In genomic region chr7:6857714-6858314, GRCh38 we compare ENCODE assay signal across 7 cellular contexts. TPM values are rescaled to one million over a fixed set of nuclear protein-coding genes. Genes with fewer than 3 reads are reported as not detected.
DNase-seq lines count a peak whose midpoint lies in the region; ATAC-seq and TF ChIP-seq lines count a peak whose summit lies in the region.
"Not testable (repeated sequence)": the region's sequence is repeated elsewhere in the genome, so short reads cannot be mapped to it uniquely, and the experiment has no call there.

No MANE protein-coding gene starts in this region.

- H3K27ac ChIP-seq in SJCRH30, left lung: not testable (repeated sequence)

- not testable (repeated sequence) for ATAC-seq in left lung

- intact Hi-C loops in left lung (cut with DNase I), result not testable (repeated sequence)

- TF ChIP-seq POLR2A in NB4 (IDR thresholded peaks at IDR 0.05; ENCODE audit: extremely low read depth, insufficient read length), result not testable (repeated sequence)

- not testable (repeated sequence) for H3K27me3 ChIP-seq in SJCRH30
- peaks cover 0 to 31% of the 10 kb centered on the region in 2 donors for H3K27me3 ChIP-seq in left lung

- not testable (repeated sequence) for H3K36me3 ChIP-seq in SJCRH30, left lung

- not testable (repeated sequence) for H3K4me3 ChIP-seq in NB4 (ENCODE audit: low read depth, low read length); SJCRH30; left lung

- H3K4me1 ChIP-seq in SJCRH30, left lung: not testable (repeated sequence)

- H3K9me3 ChIP-seq in SJCRH30 (replicated peaks); left lung: not testable (repeated sequence)

- DNase-seq in GM03348 (ENCODE audit: low spot score), result peak; percentile 45
- DNase-seq in NB4 (ENCODE audit: low read depth), result peak; percentile 74
- peak; percentile 69 to 71 for DNase-seq in SJCRH30
- peak; percentile 69 for DNase-seq in activated T-cell treated with anti-CD3 and anti-CD28 coated beads for 48 hours (ENCODE audit: low read depth)
- DNase-seq in effector CD4-positive, alpha-beta T cell, result peak; percentile 54
- DNase-seq in left lung, result peak; percentile 62 to 88
- peak; percentile 57 to 68 for DNase-seq in stimulated activated CD4-positive, alpha-beta T cell treated with anti-CD3 and anti-CD28 coated beads, Interleukin-15, amount 100 ng/mL, for 1 hour (ENCODE audit: low read depth in 1 of 2, low spot score in 1 of 2)

- peak; percentile 62 for TF ChIP-seq CTCF in NB4 (IDR thresholded peaks at IDR 0.05; ENCODE audit: low read depth, low read length)
- TF ChIP-seq CTCF in left lung (IDR thresholded peaks at IDR 0.05), result peak; percentile 73 to 87

RNA-seq across cellular contexts. Expression of gene CCZ1B, which starts 31.7 kb away (rescaled TPM):
- total RNA-seq in SJCRH30 (2014; rRNA removed; shearing (Covaris generic)), result 73.7 and 85.5 TPM in 2 replicates
- total RNA-seq in left lung, result 10 to 100 TPM; 63.9 to 64.5 TPM
